23 cellular contexts compared by ENCODE assay signal in genomic region chr10:5068274-5069017, GRCh38.
"Had no signal": no experiment of that assay in that cellular context is flagged by ENCODE, and none has a peak within 500 bp of the region (broad histone marks: within the 10 kb centered on the region; RNA-seq: fewer than 3 reads in every experiment).

No MANE protein-coding gene starts in this region.

- H3K9ac ChIP-seq: neural progenitor cell, parathyroid adenoma had no signal

- H3K4me2 ChIP-seq: neural progenitor cell, smooth muscle cell had no signal

- H3K4me3 ChIP-seq: esophagus muscularis mucosa, lung, neural progenitor cell, smooth muscle cell, thyroid gland had no signal

- DNase-seq: cerebellar nuclear complex; cortex of kidney; effector CD4-positive, alpha-beta T cell; hypothalamus; immature natural killer cell; midbrain; naive thymus-derived CD4-positive, alpha-beta T cell; stimulated activated CD4-positive, alpha-beta T cell treated with anti-CD3 and anti-CD28 coated beads, Interleukin-12 subunit alpha, Interleukin-12 subunit beta, amount 100 ng/mL, for 4 hours; stimulated activated CD4-positive, alpha-beta T cell treated with anti-CD3 and anti-CD28 coated beads, Interleukin-1b, Interleukin-23, amount 100 ng/mL, for 48 hours; stimulated activated CD4-positive, alpha-beta T cell treated with anti-CD3 and anti-CD28 coated beads, Interleukin-4, amount 100 ng/mL, for 1 hour; stimulated activated CD8-positive, alpha-beta memory T cell treated with anti-CD3 and anti-CD28 coated beads, Interleukin-4, amount 100 ng/mL, for 48 hours; stimulated activated naive CD4-positive, alpha-beta T cell; stimulated activated naive CD8-positive, alpha-beta T cell treated with anti-CD3 and anti-CD28 coated beads, Interleukin-15, amount 100 ng/mL, for 72 hours; thyroid gland; trophoblast cell had no signal

- H3K27ac ChIP-seq: epithelial cell of prostate, esophagus muscularis mucosa, neural progenitor cell, parathyroid adenoma, thyroid gland had no signal

- H3K27me3 ChIP-seq: esophagus muscularis mucosa, neural progenitor cell, thyroid gland had no signal

- ATAC-seq: naive thymus-derived CD4-positive, alpha-beta T cell; sciatic nerve; stimulated activated naive CD8-positive, alpha-beta T cell treated with anti-CD3 and anti-CD28 coated beads, Interleukin-15, amount 100 ng/mL, for 72 hours had no signal

- H2AFZ ChIP-seq: neural progenitor cell, parathyroid adenoma had no signal

- FAIRE-seq: keratinocyte had no signal

- H3K9me3 ChIP-seq: esophagus muscularis mucosa, thyroid gland had no signal

- H3K36me3 ChIP-seq: esophagus muscularis mucosa, thyroid gland had no signal
